Comparison of ENCODE assay signal across 8 cellular contexts in genomic region chr4:110516106-110516922, GRCh38. TPM values are rescaled to one million over a fixed set of nuclear protein-coding genes. Genes with fewer than 3 reads are reported as not detected.
A peak's percentile ranks its signal among the peaks of the same experiment; 100 is the strongest.
DNase-seq lines count a peak whose midpoint lies in the region; ATAC-seq, FAIRE-seq and TF ChIP-seq lines count a peak whose summit lies in the region.

No MANE protein-coding gene starts in this region.

- intact Hi-C loops in sciatic nerve (cut with DNase I): loop anchor here (2.0 kb wide), 1 partner anchor 514 kb away; no protein-coding TSS in a partner anchor
- intact Hi-C loops in posterior vena cava (cut with DNase I): loop anchor here (5.0 kb wide), 3 partner anchors 509 to 1884 kb away; no protein-coding TSS in a partner anchor

- peak; percentile 50 for DNase-seq in LNCaP clone FGC (ENCODE audit: low read depth)
- DNase-seq in SW480 (ENCODE audit: low spot score): peak; percentile 78
- DNase-seq in adipocyte (ENCODE audit: low read depth): peak; percentile 66
- DNase-seq in right atrium auricular region (ENCODE audit: low spot score): peak; percentile 81
- DNase-seq in sciatic nerve (ENCODE audit: low spot score): peak; percentile 61
- DNase-seq in posterior vena cava (ENCODE audit: low spot score): no peak

- ATAC-seq in GM21825 (IDR thresholded peaks at IDR 0.05; ENCODE audit: unreplicated experiment): peak; percentile 86
- ATAC-seq in sciatic nerve: peak; percentile 59

- H3K4me1 ChIP-seq in adipocyte (ENCODE audit: control insufficient read depth, insufficient read depth, low read length) (no peaks in the 10 kb centered on the region), right atrium auricular region (no peaks in the 10 kb centered on the region)

- no peak overlapping the region for H3K27ac ChIP-seq in right atrium auricular region

- H3K9me3 ChIP-seq in adipocyte (ENCODE audit: control insufficient read depth, low read length): no peaks in the 10 kb centered on the region
- H3K9me3 ChIP-seq in right atrium auricular region: no peaks in the 10 kb centered on the region

- no peak overlapping the region for H3K9ac ChIP-seq in adipocyte (ENCODE audit: low read length)

- peak; percentile 44 for FAIRE-seq in G401.6 (lab: Jason Lieb, UNC)

- no peaks in the 10 kb centered on the region for H3K27me3 ChIP-seq in adipocyte (replicated peaks; ENCODE audit: control insufficient read depth, insufficient read depth, low read length)
- no peaks in the 10 kb centered on the region for H3K27me3 ChIP-seq in right atrium auricular region

- H3K36me3 ChIP-seq in adipocyte (ENCODE audit: control insufficient read depth, insufficient read depth, low read length, severe bottlenecking) (no peaks in the 10 kb centered on the region), right atrium auricular region (no peaks in the 10 kb centered on the region)

- H3K4me3 ChIP-seq in LNCaP clone FGC (ENCODE audit: low read depth, low read length): peak overlapping the region; percentile 49
- H3K4me3 ChIP-seq in adipocyte (ENCODE audit: low read length): no peak overlapping the region
- peak overlapping the region; percentile 38 to 40 for H3K4me3 ChIP-seq in right atrium auricular region

- TF ChIP-seq CTCF in LNCaP clone FGC (IDR thresholded peaks at IDR 0.05; ENCODE audit: control insufficient read depth, extremely low read depth, insufficient read depth): peak; percentile 81
- TF ChIP-seq CTCF in right atrium auricular region (IDR thresholded peaks at IDR 0.05): peak; percentile 65 to 80

RNA-seq across cellular contexts. Expression of gene ENPEP, which starts 40.4 kb away (rescaled TPM):
- total RNA-seq in right atrium auricular region (1 to 10 TPM; 3.3 to 3.5 TPM), sciatic nerve (17.6 TPM), posterior vena cava (1 to 10 TPM; 3.1 to 5.7 TPM)
